Comparison of ENCODE assay signal across 1 cellular context in the genomic region with DNA sequence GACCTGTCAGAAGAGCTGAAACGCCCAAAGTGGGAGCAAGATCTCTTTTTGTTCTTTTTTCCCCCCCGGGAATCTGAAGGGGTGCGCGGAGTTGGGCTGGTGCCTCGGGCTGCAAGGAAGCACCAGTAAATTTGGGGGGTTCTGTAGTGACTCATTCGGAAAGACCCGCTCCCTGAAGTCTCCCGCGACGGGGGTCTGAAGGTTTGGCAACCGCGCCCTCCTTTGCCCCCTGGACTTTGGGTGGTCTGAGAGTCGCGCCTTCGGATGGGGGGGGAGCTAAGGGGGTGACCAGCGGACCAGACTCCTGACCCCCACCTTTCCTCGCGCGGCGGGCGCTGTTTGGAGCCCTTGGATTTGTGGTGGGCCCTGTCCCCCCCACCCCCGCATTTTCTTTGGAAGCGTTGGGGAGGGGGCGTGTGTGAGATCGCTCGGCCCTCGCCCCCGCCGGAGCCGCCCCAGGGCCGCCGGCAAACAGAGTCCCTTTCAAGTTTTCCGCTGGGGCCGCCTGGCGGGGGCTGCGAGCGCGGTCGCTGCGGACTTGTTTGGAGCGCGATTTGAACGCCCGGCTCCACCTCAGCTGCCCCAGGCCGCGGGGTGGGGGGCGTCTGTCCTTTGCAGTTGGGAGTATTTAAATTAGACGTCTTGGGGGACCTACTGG.
A peak's percentile ranks its signal among the peaks of the same experiment; 100 is the strongest.
TF ChIP-seq lines count a peak whose summit lies in the region.

No MANE protein-coding gene starts in this region.

TF ChIP-seq in IMR-90, 13 proteins besides CTCF, POLR2A, EP300 and RAD21 (continued from another document):
- TF ChIP-seq ELK1 (IDR thresholded peaks at IDR 0.05; ENCODE audit: borderline replicate concordance, low read depth, low read length) = no peak
- TF ChIP-seq SMC3 (IDR thresholded peaks at IDR 0.05; ENCODE audit: low read depth, low read length) = peak; percentile 34; the same call in 1 of the 2 replicates
- TF ChIP-seq CEBPB (IDR thresholded peaks at IDR 0.05; ENCODE audit: low read depth, low read length) = no peak
TF ChIP-seq in IMR-90: peak in this region for 1.
